8 cellular contexts compared by ENCODE assay signal in genomic region chr17:44324571-44325275, GRCh38. TPM values are rescaled to one million over a fixed set of nuclear protein-coding genes. Genes with fewer than 3 reads are reported as not detected.
A peak's percentile ranks its signal among the peaks of the same experiment; 100 is the strongest.
DNase-seq lines count a peak whose midpoint lies in the region; ATAC-seq and TF ChIP-seq lines count a peak whose summit lies in the region.

Gene SLC25A39, minus strand, starts transcription at chr17:44324823. Its CDS starts 1,261 bp downstream, at chr17:44323562.

- peak within 1 kb of the TSS; percentile 71 to 96 for H3K4me3 ChIP-seq in muscle layer of duodenum (ENCODE audit: low read depth in 1 of 2, low read length in 2 of 2)

- peak; percentile 48 for ATAC-seq in GM21717 (IDR thresholded peaks at IDR 0.05; ENCODE audit: unreplicated experiment)
- ATAC-seq in esophagus mucosa: peak; percentile 89

- H3K36me3 ChIP-seq in muscle layer of duodenum (ENCODE audit: control insufficient read depth in 1 of 2, insufficient read depth in 2 of 2, low read length in 2 of 2): peaks cover 10 to 26% of the 10 kb centered on the region in 2 donors

- H3K9me3 ChIP-seq in muscle layer of duodenum (ENCODE audit: control insufficient read depth in 1 of 2, low read length in 2 of 2): no peaks in the 10 kb centered on the region

- peak; percentile 99 for DNase-seq in DMS53 (lab: John Stamatoyannopoulos, UW)
- DNase-seq in KBM-7: peak; percentile 95
- peak; percentile 97 to 99 for DNase-seq in activated T-cell treated with anti-CD3 and anti-CD28 coated beads, Interleukin-2, amount 50 U/mL, for 48 hours
- peak; percentile 84 to 93 for DNase-seq in stimulated activated CD8-positive, alpha-beta memory T cell treated with anti-CD3 and anti-CD28 coated beads, Interleukin-7, amount 100 ng/mL, for 4 hours (ENCODE audit: low read depth in 2 of 2)

- no peaks in the 10 kb centered on the region for H3K27me3 ChIP-seq in muscle layer of duodenum (ENCODE audit: low read depth, low read length)

- H3K27ac ChIP-seq in muscle layer of duodenum (ENCODE audit: low read length): peak within 1 kb of the TSS; percentile 87

- H3K4me1 ChIP-seq in muscle layer of duodenum (ENCODE audit: control insufficient read depth in 1 of 2, insufficient read depth in 2 of 2, low read length in 2 of 2): peaks cover 0 to 15% of the 10 kb centered on the region in 2 donors

- in situ Hi-C loops in KBM-7 (cut with MboI; ENCODE audit: low pct_unique_long_range_greater_than_20kb, low sequenced_read_pairs): loop anchor here (10.0 kb wide), 1 partner anchor 110 kb away; the partner anchor contains the start of gene UBTF

TF ChIP-seq in PFSK-1, 5 proteins besides CTCF, POLR2A, EP300 and RAD21:
- peak; percentile 48; the same call in 1 of the 2 replicates for TF ChIP-seq SIN3A (IDR thresholded peaks at IDR 0.05; ENCODE audit: borderline replicate concordance, insufficient read depth, low read length)
- TF ChIP-seq POLR2AphosphoS5 (IDR thresholded peaks at IDR 0.05; ENCODE audit: low read depth, low read length): peak; percentile 70
- no peak; a peak in 1 of 4 replicates for TF ChIP-seq REST (IDR thresholded peaks at IDR 0.05; ENCODE audit: insufficient read depth in 1 of 2, low read depth in 2 of 2, low read length in 2 of 2)
- TF ChIP-seq TAF1 (IDR thresholded peaks at IDR 0.05; ENCODE audit: borderline replicate concordance, insufficient read depth, low read length): peak; percentile 65; the same call in 1 of the 2 replicates
- peak; percentile 12 for TF ChIP-seq FOXP2 (optimal IDR thresholded peaks at IDR 0.05; ENCODE audit: borderline replicate concordance, extremely low read depth, extremely low read length, insufficient read depth)
TF ChIP-seq in PFSK-1: peak in this region for 4.

RNA-seq across cellular contexts. Expression of gene SLC25A39, which starts in this region (rescaled TPM):
- 356 TPM for polyA plus RNA-seq in PFSK-1 (2012; ENCODE audit: insufficient read length, low read depth)
- total RNA-seq in esophagus mucosa: 126 TPM

Comparison
In these comparisons a context has a peak if more than half of its experiments do, and no peak if none do; other contexts are left out.
1. Peak in every context shown above with its lines: DNase-seq, ATAC-seq, H3K4me3 ChIP-seq and H3K27ac ChIP-seq.